1 cellular context compared by ENCODE assay signal in genomic region chr1:226939439-226940028, GRCh38.
TF ChIP-seq lines count a peak whose summit lies in the region.

No MANE protein-coding gene starts in this region.

TF ChIP-seq in HepG2, 621 proteins besides CTCF, POLR2A, EP300 and RAD21 (continued from another document and continues in another):
- TF ChIP-seq ZUFSP (CRISPR knock-in tag; IDR thresholded peaks at IDR 0.05; ENCODE audit: borderline replicate concordance), result no peak
- TF ChIP-seq, protein P1, sequence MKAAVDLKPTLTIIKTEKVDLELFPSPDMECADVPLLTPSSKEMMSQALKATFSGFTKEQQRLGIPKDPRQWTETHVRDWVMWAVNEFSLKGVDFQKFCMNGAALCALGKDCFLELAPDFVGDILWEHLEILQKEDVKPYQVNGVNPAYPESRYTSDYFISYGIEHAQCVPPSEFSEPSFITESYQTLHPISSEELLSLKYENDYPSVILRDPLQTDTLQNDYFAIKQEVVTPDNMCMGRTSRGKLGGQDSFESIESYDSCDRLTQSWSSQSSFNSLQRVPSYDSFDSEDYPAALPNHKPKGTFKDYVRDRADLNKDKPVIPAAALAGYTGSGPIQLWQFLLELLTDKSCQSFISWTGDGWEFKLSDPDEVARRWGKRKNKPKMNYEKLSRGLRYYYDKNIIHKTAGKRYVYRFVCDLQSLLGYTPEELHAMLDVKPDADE (CRISPR knock-in tag; IDR thresholded peaks at IDR 0.05), result no peak; the same call in 1 of the 2 replicates
- no peak; the same call in 1 of the 2 replicates for TF ChIP-seq MXD4 (CRISPR knock-in tag; IDR thresholded peaks at IDR 0.05)
- no peak; the same call in 1 of the 2 replicates for TF ChIP-seq ZNF841 (CRISPR knock-in tag; IDR thresholded peaks at IDR 0.05; ENCODE audit: borderline replicate concordance)
- TF ChIP-seq MAF1 (CRISPR knock-in tag; IDR thresholded peaks at IDR 0.05; ENCODE audit: borderline replicate concordance), result no peak
- no peak for TF ChIP-seq CREB1 (IDR thresholded peaks at IDR 0.05)
- no peak; the same call in 1 of the 2 replicates for TF ChIP-seq CREB1 (CRISPR knock-in tag; IDR thresholded peaks at IDR 0.05)
- no peak for TF ChIP-seq ZNF44 (CRISPR knock-in tag; IDR thresholded peaks at IDR 0.05)
- TF ChIP-seq ZNF543 (CRISPR knock-in tag; IDR thresholded peaks at IDR 0.05), result peak; percentile 83
- no peak for TF ChIP-seq ONECUT2 (CRISPR knock-in tag; IDR thresholded peaks at IDR 0.05)
- TF ChIP-seq NBN (conservative IDR thresholded peaks at IDR 0.05), result no peak
- TF ChIP-seq ZMYM4 (CRISPR knock-in tag; IDR thresholded peaks at IDR 0.05), result peak; percentile 87
- TF ChIP-seq ZNF20 (CRISPR knock-in tag; IDR thresholded peaks at IDR 0.05), result peak; percentile 93
- 0 out of 2 replicates have a peak, but pooled peaks have one; percentile 8 for TF ChIP-seq CEBPG (CRISPR knock-in tag; IDR thresholded peaks at IDR 0.05)
- TF ChIP-seq KLF16 (CRISPR knock-in tag; IDR thresholded peaks at IDR 0.05), result peak in 1 of 2 experiments; percentile 74; a peak in 1 of 4 replicates
- peak; percentile 92 for TF ChIP-seq ZNF407 (CRISPR knock-in tag; IDR thresholded peaks at IDR 0.05; ENCODE audit: not compliant biosample characterization)
- no peak; the same call in 1 of the 2 replicates for TF ChIP-seq NR2C2 (CRISPR knock-in tag; IDR thresholded peaks at IDR 0.05; ENCODE audit: borderline replicate concordance)
- no peak for TF ChIP-seq SMC3 (IDR thresholded peaks at IDR 0.05; ENCODE audit: low read length)
- no peak; the same call in 1 of the 2 replicates for TF ChIP-seq ZNF878 (CRISPR knock-in tag; IDR thresholded peaks at IDR 0.05)
- TF ChIP-seq TBP (CRISPR knock-in tag; IDR thresholded peaks at IDR 0.05), result no peak
- peak; percentile 33; the same call in 1 of the 2 replicates for TF ChIP-seq THAP7 (CRISPR knock-in tag; IDR thresholded peaks at IDR 0.05)
- TF ChIP-seq, protein P2, sequence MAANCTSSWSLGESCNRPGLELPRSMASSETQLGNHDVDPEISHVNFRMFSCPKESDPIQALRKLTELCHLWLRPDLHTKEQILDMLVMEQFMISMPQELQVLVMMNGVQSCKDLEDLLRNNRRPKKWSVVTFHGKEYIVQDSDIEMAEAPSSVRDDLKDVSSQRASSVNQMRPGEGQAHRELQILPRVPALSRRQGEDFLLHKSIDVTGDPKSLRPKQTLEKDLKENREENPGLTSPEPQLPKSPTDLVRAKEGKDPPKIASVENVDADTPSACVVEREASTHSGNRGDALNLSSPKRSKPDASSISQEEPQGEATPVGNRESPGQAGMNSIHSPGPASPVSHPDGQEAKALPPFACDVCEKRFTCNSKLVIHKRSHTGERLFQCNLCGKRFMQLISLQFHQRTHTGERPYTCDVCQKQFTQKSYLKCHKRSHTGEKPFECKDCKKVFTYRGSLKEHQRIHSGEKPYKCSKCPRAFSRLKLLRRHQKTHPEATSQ (CRISPR knock-in tag; IDR thresholded peaks at IDR 0.05; ENCODE audit: borderline replicate concordance), result peak; percentile 81; the same call in 1 of the 2 replicates
- no peak; the same call in 1 of the 2 replicates for TF ChIP-seq SATB2 (CRISPR knock-in tag; IDR thresholded peaks at IDR 0.05)
- TF ChIP-seq ZNF670 (CRISPR knock-in tag; IDR thresholded peaks at IDR 0.05; ENCODE audit: borderline replicate concordance), result no peak
- TF ChIP-seq ZNF224 (CRISPR knock-in tag; IDR thresholded peaks at IDR 0.05), result no peak; the same call in 1 of the 2 replicates
- TF ChIP-seq, protein P3, sequence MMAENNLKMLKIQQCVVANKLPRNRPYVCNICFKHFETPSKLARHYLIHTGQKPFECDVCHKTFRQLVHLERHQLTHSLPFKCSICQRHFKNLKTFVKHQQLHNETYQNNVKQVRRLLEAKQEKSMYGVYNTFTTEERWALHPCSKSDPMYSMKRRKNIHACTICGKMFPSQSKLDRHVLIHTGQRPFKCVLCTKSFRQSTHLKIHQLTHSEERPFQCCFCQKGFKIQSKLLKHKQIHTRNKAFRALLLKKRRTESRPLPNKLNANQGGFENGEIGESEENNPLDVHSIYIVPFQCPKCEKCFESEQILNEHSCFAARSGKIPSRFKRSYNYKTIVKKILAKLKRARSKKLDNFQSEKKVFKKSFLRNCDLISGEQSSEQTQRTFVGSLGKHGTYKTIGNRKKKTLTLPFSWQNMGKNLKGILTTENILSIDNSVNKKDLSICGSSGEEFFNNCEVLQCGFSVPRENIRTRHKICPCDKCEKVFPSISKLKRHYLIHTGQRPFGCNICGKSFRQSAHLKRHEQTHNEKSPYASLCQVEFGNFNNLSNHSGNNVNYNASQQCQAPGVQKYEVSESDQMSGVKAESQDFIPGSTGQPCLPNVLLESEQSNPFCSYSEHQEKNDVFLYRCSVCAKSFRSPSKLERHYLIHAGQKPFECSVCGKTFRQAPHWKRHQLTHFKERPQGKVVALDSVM (CRISPR knock-in tag; IDR thresholded peaks at IDR 0.05), result peak; percentile 78
- no peak for TF ChIP-seq ZSCAN20 (CRISPR knock-in tag; IDR thresholded peaks at IDR 0.05; ENCODE audit: borderline replicate concordance)
- TF ChIP-seq POGK (CRISPR knock-in tag; conservative IDR thresholded peaks at IDR 0.05), result peak; percentile 97
- TF ChIP-seq, protein P4, sequence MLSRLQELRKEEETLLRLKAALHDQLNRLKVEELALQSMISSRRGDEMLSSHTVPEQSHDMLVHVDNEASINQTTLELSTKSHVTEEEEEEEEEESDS (CRISPR knock-in tag; IDR thresholded peaks at IDR 0.05; ENCODE audit: borderline replicate concordance), result no peak
- TF ChIP-seq, protein P5, sequence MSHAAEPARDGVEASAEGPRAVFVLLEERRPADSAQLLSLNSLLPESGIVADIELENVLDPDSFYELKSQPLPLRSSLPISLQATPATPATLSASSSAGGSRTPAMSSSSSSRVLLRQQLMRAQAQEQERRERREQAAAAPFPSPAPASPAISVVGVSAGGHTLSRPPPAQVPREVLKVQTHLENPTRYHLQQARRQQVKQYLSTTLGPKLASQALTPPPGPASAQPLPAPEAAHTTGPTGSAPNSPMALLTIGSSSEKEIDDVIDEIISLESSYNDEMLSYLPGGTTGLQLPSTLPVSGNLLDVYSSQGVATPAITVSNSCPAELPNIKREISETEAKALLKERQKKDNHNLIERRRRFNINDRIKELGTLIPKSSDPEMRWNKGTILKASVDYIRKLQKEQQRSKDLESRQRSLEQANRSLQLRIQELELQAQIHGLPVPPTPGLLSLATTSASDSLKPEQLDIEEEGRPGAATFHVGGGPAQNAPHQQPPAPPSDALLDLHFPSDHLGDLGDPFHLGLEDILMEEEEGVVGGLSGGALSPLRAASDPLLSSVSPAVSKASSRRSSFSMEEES (CRISPR knock-in tag; IDR thresholded peaks at IDR 0.05), result peak; percentile 86
- TF ChIP-seq ZNF24 (IDR thresholded peaks at IDR 0.05), result 0 out of 2 replicates have a peak, but pooled peaks have one; percentile 25
- 0 out of 2 replicates have a peak, but pooled peaks have one; percentile 3 for TF ChIP-seq ZNF263 (CRISPR knock-in tag; IDR thresholded peaks at IDR 0.05)
- TF ChIP-seq NR2F2 (IDR thresholded peaks at IDR 0.05; ENCODE audit: borderline replicate concordance, low read depth), result no peak
- TF ChIP-seq POLR2AphosphoS2 (IDR thresholded peaks at IDR 0.05; ENCODE audit: low read depth, low read length), result 0 out of 2 replicates have a peak, but pooled peaks have one; percentile 59
- peak; percentile 69 for TF ChIP-seq ZBTB7B (CRISPR knock-in tag; IDR thresholded peaks at IDR 0.05)
- TF ChIP-seq SMAD1 (CRISPR knock-in tag; IDR thresholded peaks at IDR 0.05; ENCODE audit: borderline replicate concordance, low read depth), result 0 out of 2 replicates have a peak, but pooled peaks have one; percentile 43
- no peak; the same call in 1 of the 2 replicates for TF ChIP-seq ZNF33A (CRISPR knock-in tag; IDR thresholded peaks at IDR 0.05; ENCODE audit: borderline replicate concordance)
- TF ChIP-seq ZNF335 (CRISPR knock-in tag; IDR thresholded peaks at IDR 0.05), result no peak
- TF ChIP-seq KDM5A (IDR thresholded peaks at IDR 0.05; ENCODE audit: borderline replicate concordance, low read length), result no peak
- TF ChIP-seq MYNN (CRISPR knock-in tag; IDR thresholded peaks at IDR 0.05; ENCODE audit: low read depth), result no peak
- no peak for TF ChIP-seq MIXL1 (CRISPR knock-in tag; IDR thresholded peaks at IDR 0.05)
- TF ChIP-seq NFE2L2 (IDR thresholded peaks at IDR 0.05; ENCODE audit: low read length), result no peak
- TF ChIP-seq ZNF17 (CRISPR knock-in tag; IDR thresholded peaks at IDR 0.05), result no peak
- TF ChIP-seq RBM22 (optimal IDR thresholded peaks at IDR 0.05; ENCODE audit: low read length), result no peak
- TF ChIP-seq POLR2G (IDR thresholded peaks at IDR 0.05; ENCODE audit: low read depth, low read length), result peak; percentile 99
- TF ChIP-seq ZMYM3 (CRISPR knock-in tag; IDR thresholded peaks at IDR 0.05), result peak; percentile 29; the same call in 1 of the 2 replicates
- TF ChIP-seq ZSCAN9 (CRISPR knock-in tag; IDR thresholded peaks at IDR 0.05; ENCODE audit: borderline replicate concordance), result peak; percentile 88
- no peak for TF ChIP-seq ZNF567 (CRISPR knock-in tag; IDR thresholded peaks at IDR 0.05; ENCODE audit: borderline replicate concordance)
- peak; percentile 76 for TF ChIP-seq ZNF749 (CRISPR knock-in tag; IDR thresholded peaks at IDR 0.05; ENCODE audit: borderline replicate concordance)
